In the genomic region with DNA sequence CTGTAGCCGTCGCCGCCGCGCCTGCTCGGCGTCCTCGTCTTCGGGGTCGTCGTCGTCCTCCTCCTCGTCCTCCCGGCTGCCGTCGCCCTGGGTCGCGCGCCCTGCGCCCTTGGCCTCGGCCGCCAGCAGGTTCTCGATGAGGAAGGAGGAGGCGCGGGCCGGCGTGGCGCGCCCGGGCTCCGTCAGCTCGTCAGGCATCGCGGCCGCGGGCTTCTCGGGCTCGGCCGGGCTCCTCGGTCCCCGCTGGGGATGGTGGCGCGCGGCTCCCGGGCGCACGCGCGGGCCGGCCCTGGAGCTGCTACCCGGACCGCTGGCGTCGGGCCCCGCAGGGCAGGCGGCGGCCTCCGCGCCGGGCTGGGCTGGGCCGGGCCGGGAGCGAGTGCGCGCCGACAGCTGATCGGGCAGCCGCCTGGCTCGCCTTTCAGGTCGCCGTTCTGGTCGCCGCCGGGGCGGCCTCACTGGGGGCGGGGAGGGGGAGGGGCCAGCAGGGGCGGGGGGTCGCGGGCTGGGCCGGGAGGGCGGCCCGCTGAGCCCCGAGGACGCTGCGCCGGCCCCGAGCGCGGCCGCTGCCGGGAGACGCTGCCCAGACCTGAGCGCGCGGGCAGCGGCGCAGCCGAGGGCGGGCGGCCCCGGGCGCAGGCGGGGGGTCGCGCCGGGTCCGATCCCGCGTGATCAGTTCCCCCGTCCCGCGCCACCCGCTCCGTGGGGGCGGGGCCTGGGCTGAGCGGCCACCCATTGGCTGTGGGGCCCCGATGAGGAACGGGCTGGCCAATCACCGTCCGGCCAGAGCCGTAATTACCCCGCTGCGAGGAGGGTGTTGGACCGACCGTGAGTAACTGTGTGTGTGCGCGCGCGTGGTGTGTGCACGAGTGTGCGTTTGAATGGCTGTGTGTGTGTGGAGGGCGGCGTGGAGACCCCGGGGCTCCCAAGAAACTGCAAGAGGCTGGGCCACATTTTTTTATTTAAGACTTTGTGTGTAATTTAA, we compare ENCODE assay signal across 1 cellular context.
TF ChIP-seq lines count a peak whose summit lies in the region.

A gene (minus strand): TSS at position 423 of the 985 bp plus-strand sequence. CDS start 225 bp downstream, at position 198.

TF ChIP-seq in GM23338, 12 proteins besides CTCF, POLR2A, EP300 and RAD21 (continued from another document):
- TF ChIP-seq, protein P1, sequence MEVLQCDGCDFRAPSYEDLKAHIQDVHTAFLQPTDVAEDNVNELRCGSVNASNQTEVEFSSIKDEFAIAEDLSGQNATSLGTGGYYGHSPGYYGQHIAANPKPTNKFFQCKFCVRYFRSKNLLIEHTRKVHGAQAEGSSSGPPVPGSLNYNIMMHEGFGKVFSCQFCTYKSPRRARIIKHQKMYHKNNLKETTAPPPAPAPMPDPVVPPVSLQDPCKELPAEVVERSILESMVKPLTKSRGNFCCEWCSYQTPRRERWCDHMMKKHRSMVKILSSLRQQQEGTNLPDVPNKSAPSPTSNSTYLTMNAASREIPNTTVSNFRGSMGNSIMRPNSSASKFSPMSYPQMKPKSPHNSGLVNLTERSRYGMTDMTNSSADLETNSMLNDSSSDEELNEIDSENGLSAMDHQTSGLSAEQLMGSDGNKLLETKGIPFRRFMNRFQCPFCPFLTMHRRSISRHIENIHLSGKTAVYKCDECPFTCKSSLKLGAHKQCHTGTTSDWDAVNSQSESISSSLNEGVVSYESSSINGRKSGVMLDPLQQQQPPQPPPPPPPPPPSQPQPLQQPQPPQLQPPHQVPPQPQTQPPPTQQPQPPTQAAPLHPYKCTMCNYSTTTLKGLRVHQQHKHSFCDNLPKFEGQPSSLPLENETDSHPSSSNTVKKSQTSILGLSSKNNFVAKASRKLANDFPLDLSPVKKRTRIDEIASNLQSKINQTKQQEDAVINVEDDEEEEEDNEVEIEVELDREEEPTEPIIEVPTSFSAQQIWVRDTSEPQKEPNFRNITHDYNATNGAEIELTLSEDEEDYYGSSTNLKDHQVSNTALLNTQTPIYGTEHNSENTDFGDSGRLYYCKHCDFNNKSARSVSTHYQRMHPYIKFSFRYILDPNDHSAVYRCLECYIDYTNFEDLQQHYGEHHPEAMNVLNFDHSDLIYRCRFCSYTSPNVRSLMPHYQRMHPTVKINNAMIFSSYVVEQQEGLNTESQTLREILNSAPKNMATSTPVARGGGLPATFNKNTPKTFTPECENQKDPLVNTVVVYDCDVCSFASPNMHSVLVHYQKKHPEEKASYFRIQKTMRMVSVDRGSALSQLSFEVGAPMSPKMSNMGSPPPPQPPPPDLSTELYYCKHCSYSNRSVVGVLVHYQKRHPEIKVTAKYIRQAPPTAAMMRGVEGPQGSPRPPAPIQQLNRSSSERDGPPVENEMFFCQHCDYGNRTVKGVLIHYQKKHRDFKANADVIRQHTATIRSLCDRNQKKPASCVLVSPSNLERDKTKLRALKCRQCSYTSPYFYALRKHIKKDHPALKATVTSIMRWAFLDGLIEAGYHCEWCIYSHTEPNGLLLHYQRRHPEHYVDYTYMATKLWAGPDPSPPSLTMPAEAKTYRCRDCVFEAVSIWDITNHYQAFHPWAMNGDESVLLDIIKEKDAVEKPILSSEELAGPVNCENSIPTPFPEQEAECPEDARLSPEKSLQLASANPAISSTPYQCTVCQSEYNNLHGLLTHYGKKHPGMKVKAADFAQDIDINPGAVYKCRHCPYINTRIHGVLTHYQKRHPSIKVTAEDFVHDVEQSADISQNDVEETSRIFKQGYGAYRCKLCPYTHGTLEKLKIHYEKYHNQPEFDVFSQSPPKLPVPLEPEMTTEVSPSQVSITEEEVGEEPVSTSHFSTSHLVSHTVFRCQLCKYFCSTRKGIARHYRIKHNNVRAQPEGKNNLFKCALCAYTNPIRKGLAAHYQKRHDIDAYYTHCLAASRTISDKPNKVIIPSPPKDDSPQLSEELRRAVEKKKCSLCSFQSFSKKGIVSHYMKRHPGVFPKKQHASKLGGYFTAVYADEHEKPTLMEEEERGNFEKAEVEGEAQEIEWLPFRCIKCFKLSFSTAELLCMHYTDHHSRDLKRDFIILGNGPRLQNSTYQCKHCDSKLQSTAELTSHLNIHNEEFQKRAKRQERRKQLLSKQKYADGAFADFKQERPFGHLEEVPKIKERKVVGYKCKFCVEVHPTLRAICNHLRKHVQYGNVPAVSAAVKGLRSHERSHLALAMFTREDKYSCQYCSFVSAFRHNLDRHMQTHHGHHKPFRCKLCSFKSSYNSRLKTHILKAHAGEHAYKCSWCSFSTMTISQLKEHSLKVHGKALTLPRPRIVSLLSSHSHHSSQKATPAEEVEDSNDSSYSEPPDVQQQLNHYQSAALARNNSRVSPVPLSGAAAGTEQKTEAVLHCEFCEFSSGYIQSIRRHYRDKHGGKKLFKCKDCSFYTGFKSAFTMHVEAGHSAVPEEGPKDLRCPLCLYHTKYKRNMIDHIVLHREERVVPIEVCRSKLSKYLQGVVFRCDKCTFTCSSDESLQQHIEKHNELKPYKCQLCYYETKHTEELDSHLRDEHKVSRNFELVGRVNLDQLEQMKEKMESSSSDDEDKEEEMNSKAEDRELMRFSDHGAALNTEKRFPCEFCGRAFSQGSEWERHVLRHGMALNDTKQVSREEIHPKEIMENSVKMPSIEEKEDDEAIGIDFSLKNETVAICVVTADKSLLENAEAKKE (CRISPR knock-in tag; IDR thresholded peaks at IDR 0.05) = no peak
- TF ChIP-seq STAT1 (IDR thresholded peaks at IDR 0.05; ENCODE audit: unreplicated experiment) = no peak
TF ChIP-seq in GM23338: peak in this region for 2.
